In genomic region chr2:217930783-217931563, GRCh38 we compare ENCODE assay signal across 13 cellular contexts.
DNase-seq lines count a peak whose midpoint lies in the region; ATAC-seq and TF ChIP-seq lines count a peak whose summit lies in the region.
"Had no signal": no experiment of that assay in that cellular context is flagged by ENCODE, and none has a peak within 500 bp of the region (broad histone marks: within the 10 kb centered on the region; RNA-seq: fewer than 3 reads in every experiment).

No MANE protein-coding gene starts in this region.

- no peak overlapping the region for H3K4me3 ChIP-seq in dorsolateral prefrontal cortex
- H3K4me3 ChIP-seq: mucosa of descending colon had no signal

- no peak for TF ChIP-seq CTCF in dorsolateral prefrontal cortex (IDR thresholded peaks at IDR 0.05 in 54 of 56, conservative IDR thresholded peaks at IDR 0.05 in 2 of 56; ENCODE audit: low read depth in 1 of 56, partially characterized antibody in 56 of 56)
- no peak for TF ChIP-seq CTCF in type B pancreatic cell (conservative IDR thresholded peaks at IDR 0.05)
- TF ChIP-seq CTCF in Calu3 (IDR thresholded peaks at IDR 0.05; ENCODE audit: unreplicated experiment): no peak
- no peak for TF ChIP-seq CTCF in GM13977 (IDR thresholded peaks at IDR 0.05; ENCODE audit: extremely low read depth, insufficient read depth, missing control alignments)

- H3K27ac Mint-ChIP-seq in activated CD8-positive, alpha-beta memory T cell treated with anti-CD3 and anti-CD28 coated beads, Interleukin-2, amount 10 ng/mL, durations not matched to agents 7 days and 5 days: no peak overlapping the region
- H3K27ac Mint-ChIP-seq in type B pancreatic cell: peak overlapping the region; percentile 89
- H3K27ac Mint-ChIP-seq in Calu3 (ENCODE audit: unreplicated experiment): no peak overlapping the region
- H3K27ac Mint-ChIP-seq: T-helper 17 cell had no signal

- peaks cover 18% of the 10 kb centered on the region for H3K4me1 Mint-ChIP-seq in activated CD8-positive, alpha-beta memory T cell treated with anti-CD3 and anti-CD28 coated beads, Interleukin-2, amount 10 ng/mL, durations not matched to agents 7 days and 5 days
- H3K4me1 Mint-ChIP-seq in type B pancreatic cell (ENCODE audit: unreplicated experiment): peaks cover 67% of the 10 kb centered on the region
- no peaks in the 10 kb centered on the region for H3K4me1 Mint-ChIP-seq in Calu3 (ENCODE audit: low read depth, unreplicated experiment)

- no peaks in the 10 kb centered on the region for H3K36me3 Mint-ChIP-seq in activated CD8-positive, alpha-beta memory T cell treated with anti-CD3 and anti-CD28 coated beads, Interleukin-2, amount 10 ng/mL, durations not matched to agents 7 days and 5 days
- peaks cover 3% of the 10 kb centered on the region for H3K36me3 Mint-ChIP-seq in type B pancreatic cell
- H3K36me3 Mint-ChIP-seq in Calu3 (ENCODE audit: insufficient read depth, unreplicated experiment): no peaks in the 10 kb centered on the region

- no TSS peak for BruUV-seq in Calu3 (replicated peaks; lab: Mats Ljungman, UMichigan)

- DNase-seq in activated CD8-positive, alpha-beta memory T cell treated with anti-CD3 and anti-CD28 coated beads, Interleukin-2, amount 10 ng/mL, durations not matched to agents 7 days and 5 days: peak; percentile 64
- DNase-seq in activated CD8-positive, alpha-beta memory T cell treated with anti-CD3 and anti-CD28 coated beads for 24 hours: no peak
- no peak for DNase-seq in dorsolateral prefrontal cortex
- peak; percentile 88 for DNase-seq in myocyte (ENCODE audit: low read depth)
- DNase-seq in type B pancreatic cell (ENCODE audit: extremely low spot score, unreplicated experiment): no peak
- no peak for DNase-seq in GM03348 (ENCODE audit: low spot score)
- DNase-seq in Calu3: no peak
- DNase-seq in GM13977 (ENCODE audit: low spot score): no peak
- DNase-seq: activated T-cell treated with anti-CD3 and anti-CD28 coated beads, Interleukin-2, amount 50 U/mL, for 4 hours; cerebellar nuclear complex; stimulated activated CD4-positive, alpha-beta T cell treated with anti-CD3 and anti-CD28 coated beads, Interleukin-2, amount 100 ng/mL, for 24 hours; T-helper 17 cell had no signal

- CTCF ChIA-PET in activated CD8-positive, alpha-beta memory T cell treated with anti-CD3 and anti-CD28 coated beads, Interleukin-2, amount 10 ng/mL, durations not matched to agents 7 days and 5 days (lab: Charles Lee): interaction anchor here (0.9 to 2.0 kb wide), 4 partner anchors 14 to 145 kb away, joined by 4 to 9 read pairs (median 4); no protein-coding TSS in a partner anchor
- CTCF ChIA-PET in Calu3 (lab: Charles Lee): no interaction called here

- no peaks in the 10 kb centered on the region for H3K27me3 ChIP-seq in dorsolateral prefrontal cortex

- peak overlapping the region in 37 of 59 donors; percentile 7 to 83 (median 45) for H3K27ac ChIP-seq in dorsolateral prefrontal cortex

- no peak overlapping the region for H3K4me3 Mint-ChIP-seq in activated CD8-positive, alpha-beta memory T cell treated with anti-CD3 and anti-CD28 coated beads, Interleukin-2, amount 10 ng/mL, durations not matched to agents 7 days and 5 days
- H3K4me3 Mint-ChIP-seq in type B pancreatic cell (no peak overlapping the region), Calu3 (ENCODE audit: low read depth, unreplicated experiment) (no peak overlapping the region)
- H3K4me3 Mint-ChIP-seq: activated T-cell treated with anti-CD3 and anti-CD28 coated beads, Interleukin-2, amount 50 U/mL, for 4 hours; T-helper 17 cell had no signal

- no peaks in the 10 kb centered on the region for H3K9me3 Mint-ChIP-seq in activated CD8-positive, alpha-beta memory T cell treated with anti-CD3 and anti-CD28 coated beads, Interleukin-2, amount 10 ng/mL, durations not matched to agents 7 days and 5 days (ENCODE audit: low read depth)
- H3K9me3 Mint-ChIP-seq in type B pancreatic cell: no peaks in the 10 kb centered on the region
- H3K9me3 Mint-ChIP-seq in Calu3 (ENCODE audit: low read depth, unreplicated experiment): no peaks in the 10 kb centered on the region
- H3K9me3 Mint-ChIP-seq: activated T-cell treated with anti-CD3 and anti-CD28 coated beads, Interleukin-2, amount 50 U/mL, for 4 hours had no signal

- intact Hi-C loops in dorsolateral prefrontal cortex (cut with DNase I): loop anchor here in 1 of 2 donors (10.0 kb wide), 1 partner anchor 54 kb away; no protein-coding TSS in a partner anchor
- intact Hi-C loops in Calu3 (cut with micrococcal nuclease; ENCODE audit: unreplicated experiment): no loop called here

- in situ Hi-C loops in GM13977 (cut with MboI; ENCODE audit: low pct_unique_long_range_greater_than_20kb, low sequenced_read_pairs, unreplicated experiment): no loop called here

- peaks cover 41% of the 10 kb centered on the region for H3K27me3 Mint-ChIP-seq in activated CD8-positive, alpha-beta memory T cell treated with anti-CD3 and anti-CD28 coated beads, Interleukin-2, amount 10 ng/mL, durations not matched to agents 7 days and 5 days
- H3K27me3 Mint-ChIP-seq in type B pancreatic cell (no peaks in the 10 kb centered on the region), Calu3 (ENCODE audit: unreplicated experiment) (peaks cover 72% of the 10 kb centered on the region)

- ATAC-seq in activated CD8-positive, alpha-beta memory T cell treated with anti-CD3 and anti-CD28 coated beads, Interleukin-2, amount 10 ng/mL, durations not matched to agents 7 days and 5 days: peak; percentile 56
- ATAC-seq: activated T-cell treated with anti-CD3 and anti-CD28 coated beads, Interleukin-2, amount 50 U/mL, for 4 hours; mucosa of descending colon; T-helper 17 cell had no signal

Comparison
In these comparisons a context has a peak if more than half of its experiments do, and no peak if none do; other contexts are left out.
1. DNase-seq: peak in activated CD8-positive, alpha-beta memory T cell treated with anti-CD3 and anti-CD28 coated beads, Interleukin-2, amount 10 ng/mL, durations not matched to agents 7 days and 5 days (single experiment) and myocyte (single experiment); none in activated CD8-positive, alpha-beta memory T cell treated with anti-CD3 and anti-CD28 coated beads for 24 hours (single experiment), dorsolateral prefrontal cortex (0 of 10), type B pancreatic cell (single experiment), GM03348 (single experiment), Calu3 (single experiment) and GM13977 (single experiment).